Comparison of ENCODE assay signal across 25 cellular contexts in genomic region chr2:147094077-147094476, GRCh38.
"Had no signal": no experiment of that assay in that cellular context is flagged by ENCODE, and none has a peak within 500 bp of the region (broad histone marks: within the 10 kb centered on the region; RNA-seq: fewer than 3 reads in every experiment).

No MANE protein-coding gene starts in this region.

- H3K27ac ChIP-seq: brain microvascular endothelial cell, cardiac muscle cell had no signal

- H3K4me1 Mint-ChIP-seq: activated CD4-positive, alpha-beta memory T cell treated with anti-CD3 and anti-CD28 coated beads, Interleukin-2, amount 10 ng/mL, durations not matched to agents 7 days and 5 days; activated naive CD4-positive, alpha-beta T cell treated with anti-CD3 and anti-CD28 coated beads, Interleukin-2, amount 10 ng/mL, durations not matched to agents 7 days and 5 days had no signal

- H3K4me3 Mint-ChIP-seq: activated CD4-positive, alpha-beta memory T cell treated with anti-CD3 and anti-CD28 coated beads, Interleukin-2, amount 10 ng/mL, durations not matched to agents 7 days and 5 days; activated naive CD4-positive, alpha-beta T cell treated with anti-CD3 and anti-CD28 coated beads, Interleukin-2, amount 10 ng/mL, durations not matched to agents 7 days and 5 days; activated naive CD8-positive, alpha-beta T cell treated with anti-CD3 and anti-CD28 coated beads for 36 hours; activated T-helper 17 cell treated with anti-CD3 and anti-CD28 coated beads, Interleukin-2, amount 50 U/mL, for 72 hours had no signal

- H3K9me3 Mint-ChIP-seq: activated CD4-positive, alpha-beta memory T cell treated with anti-CD3 and anti-CD28 coated beads, Interleukin-2, amount 10 ng/mL, durations not matched to agents 7 days and 5 days; activated naive CD4-positive, alpha-beta T cell treated with anti-CD3 and anti-CD28 coated beads, Interleukin-2, amount 10 ng/mL, durations not matched to agents 7 days and 5 days; activated naive CD8-positive, alpha-beta T cell treated with anti-CD3 and anti-CD28 coated beads for 36 hours; activated T-helper 17 cell treated with anti-CD3 and anti-CD28 coated beads, Interleukin-2, amount 50 U/mL, for 72 hours had no signal

- ATAC-seq: activated T-helper 17 cell treated with anti-CD3 and anti-CD28 coated beads, Interleukin-2, amount 50 U/mL, for 72 hours; Panc1; Right ventricle myocardium inferior had no signal

- H3K9me3 ChIP-seq: SK-N-SH had no signal

- H3K36me3 Mint-ChIP-seq: activated naive CD4-positive, alpha-beta T cell treated with anti-CD3 and anti-CD28 coated beads, Interleukin-2, amount 10 ng/mL, durations not matched to agents 7 days and 5 days; activated naive CD8-positive, alpha-beta T cell treated with anti-CD3 and anti-CD28 coated beads for 36 hours had no signal

- H3K27me3 ChIP-seq: brain microvascular endothelial cell, cardiac muscle cell had no signal

- H3K27me3 Mint-ChIP-seq: activated CD4-positive, alpha-beta memory T cell treated with anti-CD3 and anti-CD28 coated beads, Interleukin-2, amount 10 ng/mL, durations not matched to agents 7 days and 5 days; activated naive CD4-positive, alpha-beta T cell treated with anti-CD3 and anti-CD28 coated beads, Interleukin-2, amount 10 ng/mL, durations not matched to agents 7 days and 5 days; activated T-helper 17 cell treated with anti-CD3 and anti-CD28 coated beads, Interleukin-2, amount 50 U/mL, for 72 hours had no signal

- DNase-seq: activated CD4-positive, alpha-beta memory T cell treated with anti-CD3 and anti-CD28 coated beads, Interleukin-2, amount 10 ng/mL, durations not matched to agents 7 days and 5 days; activated CD4-positive, alpha-beta T cell treated with anti-CD3 and anti-CD28 coated beads, Interleukin-2, amount 50 U/mL, for 1 hour; activated CD4-positive, CD25-positive, alpha-beta regulatory T cell; activated gamma-delta T cell treated with Interleukin-2 at 50 U/mL for 16 hours; activated naive CD4-positive, alpha-beta T cell treated with anti-CD3 and anti-CD28 coated beads, Interleukin-2, amount 10 ng/mL, durations not matched to agents 7 days and 5 days; activated naive CD8-positive, alpha-beta T cell treated with anti-CD3 and anti-CD28 coated beads for 36 hours; activated T-cell treated with anti-CD3 and anti-CD28 coated beads for 4 hours; activated T-cell treated with anti-CD3 and anti-CD28 coated beads, Interleukin-2, amount 50 U/mL, for 48 hours; brain microvascular endothelial cell; Kasumi-1; KBM-7; NCI-H1048; NCI-H146; NCI-H187 treated with DMSO at 0.1 percent for 48 hours; NCI-H2081 treated with DMSO at 0.1 percent for 48 hours; NCI-H446 treated with DMSO at 0.1 percent for 48 hours; NCI-H524 treated with DMSO at 0.1 percent for 48 hours; NCI-H748 treated with DMSO at 0.1 percent for 48 hours; OCI-M1; RPMI8226; SK-N-SH had no signal

- H3K36me3 ChIP-seq: brain microvascular endothelial cell, cardiac muscle cell had no signal

- H3K27ac Mint-ChIP-seq: activated CD4-positive, alpha-beta memory T cell treated with anti-CD3 and anti-CD28 coated beads, Interleukin-2, amount 10 ng/mL, durations not matched to agents 7 days and 5 days; activated naive CD4-positive, alpha-beta T cell treated with anti-CD3 and anti-CD28 coated beads, Interleukin-2, amount 10 ng/mL, durations not matched to agents 7 days and 5 days; activated naive CD8-positive, alpha-beta T cell treated with anti-CD3 and anti-CD28 coated beads for 36 hours; activated T-helper 17 cell treated with anti-CD3 and anti-CD28 coated beads, Interleukin-2, amount 50 U/mL, for 72 hours had no signal

- H3K9ac ChIP-seq: SK-N-SH had no signal

- H3K4me3 ChIP-seq: cardiac muscle cell had no signal

- H3K4me2 ChIP-seq: SK-N-SH had no signal
